Comparison of ENCODE assay signal across 1 cellular context in the genomic region with DNA sequence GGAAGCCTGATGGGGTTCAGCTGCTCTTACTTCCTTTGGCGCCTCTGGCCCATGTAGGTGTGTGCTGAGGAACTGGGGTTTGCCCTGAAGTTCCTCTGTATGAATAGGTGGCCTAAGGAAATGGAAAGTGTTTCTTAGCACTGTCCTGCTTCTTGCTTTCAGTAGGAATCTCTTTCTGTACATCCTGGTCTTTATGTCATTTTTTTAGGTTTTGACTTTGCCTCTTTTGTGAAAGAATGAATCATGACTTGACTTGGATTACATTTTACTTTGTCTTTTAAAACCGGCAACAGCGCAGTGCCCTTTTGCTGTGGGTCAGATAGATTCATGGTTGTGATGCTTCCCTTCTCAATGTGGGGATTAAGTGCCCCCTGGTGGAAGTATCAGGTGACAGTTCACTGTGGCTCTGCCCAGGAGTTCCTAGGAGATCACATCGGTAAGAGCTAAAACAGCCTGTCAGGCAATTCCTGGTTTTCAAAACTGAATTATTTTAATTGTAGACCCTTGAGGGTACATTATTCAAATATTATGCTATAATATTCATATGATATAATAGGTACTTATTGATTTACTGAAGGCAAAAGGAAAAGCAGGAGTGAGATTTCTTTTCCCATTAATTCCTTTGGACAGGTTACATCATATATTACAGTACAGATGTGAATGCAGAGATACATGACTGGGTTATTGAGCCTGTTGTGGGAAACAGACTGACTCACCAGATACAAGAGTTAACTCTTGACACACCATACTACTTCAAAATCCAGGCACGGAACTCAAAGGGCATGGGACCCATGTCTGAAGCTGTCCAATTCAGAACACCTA.
TF ChIP-seq lines count a peak whose summit lies in the region.

No MANE protein-coding gene starts in this region.

TF ChIP-seq in H1, 55 proteins besides CTCF, POLR2A, EP300 and RAD21:
- TF ChIP-seq GABPA (IDR thresholded peaks at IDR 0.05; ENCODE audit: borderline replicate concordance, insufficient read depth, low read length) (no peak), MAFK (IDR thresholded peaks at IDR 0.05; ENCODE audit: low read depth, low read length) (no peak), RXRA (IDR thresholded peaks at IDR 0.05; ENCODE audit: insufficient read depth, low read depth, low read length) (no peak), HDAC2 (IDR thresholded peaks at IDR 0.05; ENCODE audit: borderline replicate concordance in 1 of 2, low read depth in 2 of 2, low read length in 2 of 2) (no peak), SIN3A (conservative IDR thresholded peaks at IDR 0.05 in 1 of 2, IDR thresholded peaks at IDR 0.05 in 1 of 2; ENCODE audit: low read depth in 1 of 2, low read length in 2 of 2) (no peak), SAP30 (IDR thresholded peaks at IDR 0.05; ENCODE audit: insufficient read depth, insufficient replicate concordance, low read length) (no peak), SP2 (IDR thresholded peaks at IDR 0.05; ENCODE audit: low read length) (no peak), SRF (IDR thresholded peaks at IDR 0.05; ENCODE audit: low read depth, low read length) (no peak), KDM4A (IDR thresholded peaks at IDR 0.05; ENCODE audit: low read depth, low read length, severe bottlenecking) (no peak), RBBP5 (IDR thresholded peaks at IDR 0.05; ENCODE audit: borderline replicate concordance, low read depth, low read length) (no peak), YY1 (IDR thresholded peaks at IDR 0.05; ENCODE audit: low read depth, low read length) (no peak), BRCA1 (IDR thresholded peaks at IDR 0.05; ENCODE audit: low read depth, low read length) (no peak), EGR1 (IDR thresholded peaks at IDR 0.05; ENCODE audit: borderline replicate concordance, low read depth, low read length) (no peak), JUND (IDR thresholded peaks at IDR 0.05; ENCODE audit: low read length) (no peak), RNF2 (IDR thresholded peaks at IDR 0.05; ENCODE audit: borderline replicate concordance, low read depth, low read length, missing control alignments, poor library complexity, severe bottlenecking) (no peak)
- TF ChIP-seq, protein P1, sequence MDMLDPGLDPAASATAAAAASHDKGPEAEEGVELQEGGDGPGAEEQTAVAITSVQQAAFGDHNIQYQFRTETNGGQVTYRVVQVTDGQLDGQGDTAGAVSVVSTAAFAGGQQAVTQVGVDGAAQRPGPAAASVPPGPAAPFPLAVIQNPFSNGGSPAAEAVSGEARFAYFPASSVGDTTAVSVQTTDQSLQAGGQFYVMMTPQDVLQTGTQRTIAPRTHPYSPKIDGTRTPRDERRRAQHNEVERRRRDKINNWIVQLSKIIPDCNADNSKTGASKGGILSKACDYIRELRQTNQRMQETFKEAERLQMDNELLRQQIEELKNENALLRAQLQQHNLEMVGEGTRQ (IDR thresholded peaks at IDR 0.05; ENCODE audit: low read length), result no peak
- TF ChIP-seq, protein P2, sequence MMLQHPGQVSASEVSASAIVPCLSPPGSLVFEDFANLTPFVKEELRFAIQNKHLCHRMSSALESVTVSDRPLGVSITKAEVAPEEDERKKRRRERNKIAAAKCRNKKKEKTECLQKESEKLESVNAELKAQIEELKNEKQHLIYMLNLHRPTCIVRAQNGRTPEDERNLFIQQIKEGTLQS (IDR thresholded peaks at IDR 0.05; ENCODE audit: insufficient read depth, low read depth, low read length), result no peak
